Comparison of ENCODE assay signal across 1 cellular context in the genomic region with DNA sequence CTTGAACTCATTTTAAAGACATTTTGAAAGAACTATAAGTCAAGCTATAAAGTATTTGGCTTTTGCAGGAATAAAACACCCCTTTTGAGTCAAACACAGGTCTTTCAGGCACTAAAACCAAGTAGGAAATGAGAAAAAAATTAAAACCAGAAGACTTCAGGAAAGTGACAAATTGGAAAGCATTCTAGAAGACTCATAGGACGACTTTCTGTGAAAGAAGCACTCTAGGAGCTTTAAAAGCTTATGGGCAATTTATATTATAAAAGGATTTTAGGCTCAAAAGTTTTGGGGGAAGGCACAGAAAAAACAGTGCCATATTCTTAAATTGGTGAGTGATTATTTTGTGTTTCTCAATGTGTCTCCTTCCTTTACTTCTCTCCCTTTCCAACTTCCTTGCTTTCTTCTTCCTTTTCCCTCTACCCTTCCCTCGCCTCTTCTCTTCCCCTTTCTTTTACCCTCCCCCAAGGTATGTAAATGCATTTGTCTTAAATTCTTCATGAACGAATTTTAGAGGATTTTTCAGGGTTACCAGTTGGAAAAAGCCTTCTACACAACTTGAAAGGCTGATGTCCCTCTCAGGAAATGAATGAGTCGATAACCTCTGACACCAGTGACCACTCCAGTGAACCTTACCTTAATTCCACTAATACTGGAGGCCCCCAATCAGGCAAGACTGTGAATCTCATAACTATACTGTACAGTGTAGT.
TF ChIP-seq lines count a peak whose summit lies in the region.

No MANE protein-coding gene starts in this region.

TF ChIP-seq in HepG2, 621 proteins besides CTCF, POLR2A, EP300 and RAD21 (continued from another document):
- no peak for TF ChIP-seq HMGXB3 (CRISPR knock-in tag; IDR thresholded peaks at IDR 0.05; ENCODE audit: borderline replicate concordance)
- no peak for TF ChIP-seq ARNT2 (CRISPR knock-in tag; IDR thresholded peaks at IDR 0.05; ENCODE audit: low read depth)
- peak; percentile 68 for TF ChIP-seq TCF7 (IDR thresholded peaks at IDR 0.05; ENCODE audit: low read depth)
- TF ChIP-seq SKIL (CRISPR knock-in tag; IDR thresholded peaks at IDR 0.05; ENCODE audit: borderline replicate concordance): no peak
- no peak for TF ChIP-seq NBN (conservative IDR thresholded peaks at IDR 0.05)
- TF ChIP-seq ZNF180 (CRISPR knock-in tag; IDR thresholded peaks at IDR 0.05; ENCODE audit: borderline replicate concordance, low read depth): no peak
- peak; percentile 34; the same call in 1 of the 2 replicates for TF ChIP-seq CREM (IDR thresholded peaks at IDR 0.05)
- no peak for TF ChIP-seq CREM (CRISPR knock-in tag; IDR thresholded peaks at IDR 0.05)
- TF ChIP-seq YY1 (IDR thresholded peaks at IDR 0.05; ENCODE audit: insufficient read depth, insufficient replicate concordance, low read depth, low read length): no peak
- TF ChIP-seq, protein P1, sequence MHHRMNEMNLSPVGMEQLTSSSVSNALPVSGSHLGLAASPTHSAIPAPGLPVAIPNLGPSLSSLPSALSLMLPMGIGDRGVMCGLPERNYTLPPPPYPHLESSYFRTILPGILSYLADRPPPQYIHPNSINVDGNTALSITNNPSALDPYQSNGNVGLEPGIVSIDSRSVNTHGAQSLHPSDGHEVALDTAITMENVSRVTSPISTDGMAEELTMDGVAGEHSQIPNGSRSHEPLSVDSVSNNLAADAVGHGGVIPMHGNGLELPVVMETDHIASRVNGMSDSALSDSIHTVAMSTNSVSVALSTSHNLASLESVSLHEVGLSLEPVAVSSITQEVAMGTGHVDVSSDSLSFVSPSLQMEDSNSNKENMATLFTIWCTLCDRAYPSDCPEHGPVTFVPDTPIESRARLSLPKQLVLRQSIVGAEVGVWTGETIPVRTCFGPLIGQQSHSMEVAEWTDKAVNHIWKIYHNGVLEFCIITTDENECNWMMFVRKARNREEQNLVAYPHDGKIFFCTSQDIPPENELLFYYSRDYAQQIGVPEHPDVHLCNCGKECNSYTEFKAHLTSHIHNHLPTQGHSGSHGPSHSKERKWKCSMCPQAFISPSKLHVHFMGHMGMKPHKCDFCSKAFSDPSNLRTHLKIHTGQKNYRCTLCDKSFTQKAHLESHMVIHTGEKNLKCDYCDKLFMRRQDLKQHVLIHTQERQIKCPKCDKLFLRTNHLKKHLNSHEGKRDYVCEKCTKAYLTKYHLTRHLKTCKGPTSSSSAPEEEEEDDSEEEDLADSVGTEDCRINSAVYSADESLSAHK (CRISPR knock-in tag; IDR thresholded peaks at IDR 0.05; ENCODE audit: borderline replicate concordance): no peak
- TF ChIP-seq ZNF639 (CRISPR knock-in tag; conservative IDR thresholded peaks at IDR 0.05): no peak
- TF ChIP-seq, protein P2, sequence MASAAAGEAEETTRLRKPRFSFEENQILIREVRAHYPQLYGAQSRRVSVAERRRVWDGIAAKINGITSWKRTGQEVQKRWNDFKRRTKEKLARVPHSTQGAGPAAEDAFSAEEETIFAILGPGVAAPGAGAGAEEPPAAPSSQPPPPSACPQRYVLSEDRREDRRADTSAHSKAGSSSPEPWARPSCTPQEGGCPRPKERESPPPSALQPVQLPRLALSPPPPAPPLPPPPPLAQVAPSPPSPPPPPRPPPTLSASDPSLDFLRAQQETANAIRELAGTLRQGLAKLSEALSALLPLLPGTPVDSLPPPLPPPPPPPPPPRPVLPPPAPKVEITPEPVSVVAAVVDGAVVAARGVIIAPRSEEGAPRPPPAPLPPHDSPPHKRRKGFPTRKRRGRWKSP (CRISPR knock-in tag; IDR thresholded peaks at IDR 0.05): no peak
- no peak for TF ChIP-seq SMAD9 (CRISPR knock-in tag; IDR thresholded peaks at IDR 0.05)
- no peak for TF ChIP-seq YEATS4 (CRISPR knock-in tag; IDR thresholded peaks at IDR 0.05; ENCODE audit: borderline replicate concordance)
- no peak for TF ChIP-seq ATF3 (CRISPR knock-in tag; IDR thresholded peaks at IDR 0.05)
- TF ChIP-seq, protein P3, sequence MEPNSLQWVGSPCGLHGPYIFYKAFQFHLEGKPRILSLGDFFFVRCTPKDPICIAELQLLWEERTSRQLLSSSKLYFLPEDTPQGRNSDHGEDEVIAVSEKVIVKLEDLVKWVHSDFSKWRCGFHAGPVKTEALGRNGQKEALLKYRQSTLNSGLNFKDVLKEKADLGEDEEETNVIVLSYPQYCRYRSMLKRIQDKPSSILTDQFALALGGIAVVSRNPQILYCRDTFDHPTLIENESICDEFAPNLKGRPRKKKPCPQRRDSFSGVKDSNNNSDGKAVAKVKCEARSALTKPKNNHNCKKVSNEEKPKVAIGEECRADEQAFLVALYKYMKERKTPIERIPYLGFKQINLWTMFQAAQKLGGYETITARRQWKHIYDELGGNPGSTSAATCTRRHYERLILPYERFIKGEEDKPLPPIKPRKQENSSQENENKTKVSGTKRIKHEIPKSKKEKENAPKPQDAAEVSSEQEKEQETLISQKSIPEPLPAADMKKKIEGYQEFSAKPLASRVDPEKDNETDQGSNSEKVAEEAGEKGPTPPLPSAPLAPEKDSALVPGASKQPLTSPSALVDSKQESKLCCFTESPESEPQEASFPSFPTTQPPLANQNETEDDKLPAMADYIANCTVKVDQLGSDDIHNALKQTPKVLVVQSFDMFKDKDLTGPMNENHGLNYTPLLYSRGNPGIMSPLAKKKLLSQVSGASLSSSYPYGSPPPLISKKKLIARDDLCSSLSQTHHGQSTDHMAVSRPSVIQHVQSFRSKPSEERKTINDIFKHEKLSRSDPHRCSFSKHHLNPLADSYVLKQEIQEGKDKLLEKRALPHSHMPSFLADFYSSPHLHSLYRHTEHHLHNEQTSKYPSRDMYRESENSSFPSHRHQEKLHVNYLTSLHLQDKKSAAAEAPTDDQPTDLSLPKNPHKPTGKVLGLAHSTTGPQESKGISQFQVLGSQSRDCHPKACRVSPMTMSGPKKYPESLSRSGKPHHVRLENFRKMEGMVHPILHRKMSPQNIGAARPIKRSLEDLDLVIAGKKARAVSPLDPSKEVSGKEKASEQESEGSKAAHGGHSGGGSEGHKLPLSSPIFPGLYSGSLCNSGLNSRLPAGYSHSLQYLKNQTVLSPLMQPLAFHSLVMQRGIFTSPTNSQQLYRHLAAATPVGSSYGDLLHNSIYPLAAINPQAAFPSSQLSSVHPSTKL (CRISPR knock-in tag; IDR thresholded peaks at IDR 0.05): peak; percentile 64
- TF ChIP-seq ELF3 (CRISPR knock-in tag; IDR thresholded peaks at IDR 0.05): peak; percentile 70
- no peak for TF ChIP-seq ZNF724P (CRISPR knock-in tag; IDR thresholded peaks at IDR 0.05; ENCODE audit: borderline replicate concordance)
